ENCODE assay signal across 29 cellular contexts in the genomic region with DNA sequence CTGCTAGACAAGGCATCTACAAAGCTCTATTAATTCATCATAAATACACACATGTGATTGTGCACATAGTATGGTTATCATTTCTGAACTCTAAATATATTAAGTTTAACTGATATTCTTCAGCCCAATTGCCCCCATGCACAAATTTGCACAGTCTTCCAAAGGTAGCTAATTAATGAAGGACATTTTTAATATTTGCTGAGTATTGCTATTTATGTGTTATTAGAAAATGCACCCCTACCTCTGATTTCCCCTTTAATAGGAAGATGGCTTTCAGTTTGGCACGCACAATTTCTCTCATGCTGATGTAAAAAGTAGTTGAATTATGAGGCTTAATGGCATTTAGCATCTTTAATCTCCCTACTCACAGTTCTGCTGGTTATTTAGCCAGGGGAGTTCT.
"Had no signal": no experiment of that assay in that cellular context is flagged by ENCODE, and none has a peak within 500 bp of the region (broad histone marks: within the 10 kb centered on the region; RNA-seq: fewer than 3 reads in every experiment).

No MANE protein-coding gene starts in this region.

- H3K4me3 ChIP-seq: colonic mucosa, coronary artery, dorsolateral prefrontal cortex, esophagus muscularis mucosa, esophagus squamous epithelium, gastrocnemius medialis, gastroesophageal sphincter, heart left ventricle, heart right ventricle had no signal

- H3K4me1 Mint-ChIP-seq: endodermal cell had no signal

- H3K27me3 Mint-ChIP-seq: dendritic cell treated with granulocyte-macrophage colony-stimulating factor and Interleukin-4, amounts not matched to agents 40 ng/mL and 50 ng/mL, for 4 days; effector memory CD8-positive, alpha-beta T cell had no signal

- H3K27me3 ChIP-seq: colonic mucosa, dorsolateral prefrontal cortex, esophagus muscularis mucosa, esophagus squamous epithelium, foreskin keratinocyte, gastrocnemius medialis, gastroesophageal sphincter, heart left ventricle, heart right ventricle had no signal

- H3K9me3 ChIP-seq: colonic mucosa, esophagus muscularis mucosa, esophagus squamous epithelium, gastrocnemius medialis, gastroesophageal sphincter, heart right ventricle had no signal

- H3K27ac Mint-ChIP-seq: dendritic cell treated with granulocyte-macrophage colony-stimulating factor and Interleukin-4, amounts not matched to agents 40 ng/mL and 50 ng/mL, for 4 days; effector memory CD8-positive, alpha-beta T cell; endodermal cell had no signal

- DNase-seq: colonic mucosa; cortex of kidney; dermis blood vessel endothelial cell; dorsolateral prefrontal cortex; effector CD4-positive, alpha-beta T cell; effector CD8-positive, alpha-beta T cell; effector memory CD4-positive, alpha-beta T cell; effector memory CD8-positive, alpha-beta T cell; endodermal cell; erythroblast; esophagus squamous epithelium; foreskin fibroblast; foreskin keratinocyte; foreskin melanocyte; gastrocnemius medialis; glutamatergic neuron; head of caudate nucleus; heart left ventricle; heart right ventricle had no signal

- FAIRE-seq: colon, endometrium, endothelial cell of umbilical vein, frontal cortex had no signal

- H3K36me3 ChIP-seq: colonic mucosa, esophagus muscularis mucosa, esophagus squamous epithelium, gastrocnemius medialis, gastroesophageal sphincter, heart left ventricle, heart right ventricle had no signal

- ATAC-seq: effector memory CD8-positive, alpha-beta T cell; esophagus mucosa; foreskin keratinocyte; gastrocnemius medialis; gastroesophageal sphincter; heart left ventricle; heart right ventricle had no signal

- H3K4me1 ChIP-seq: colonic mucosa, esophagus muscularis mucosa, esophagus squamous epithelium, foreskin keratinocyte, gastrocnemius medialis, gastroesophageal sphincter, heart left ventricle, heart right ventricle had no signal

- H3K4me3 Mint-ChIP-seq: dendritic cell treated with granulocyte-macrophage colony-stimulating factor and Interleukin-4, amounts not matched to agents 40 ng/mL and 50 ng/mL, for 4 days; effector memory CD8-positive, alpha-beta T cell; endodermal cell had no signal

- H3K27ac ChIP-seq: colonic mucosa, coronary artery, dorsolateral prefrontal cortex, epithelial cell of prostate, esophagus muscularis mucosa, esophagus squamous epithelium, foreskin keratinocyte, gastrocnemius medialis, gastroesophageal sphincter, heart left ventricle, heart right ventricle had no signal

- H3K9me3 Mint-ChIP-seq: dendritic cell treated with granulocyte-macrophage colony-stimulating factor and Interleukin-4, amounts not matched to agents 40 ng/mL and 50 ng/mL, for 4 days; endodermal cell had no signal
